ENCODE assay signal across 13 cellular contexts in genomic region chr2:20103514-20103913, GRCh38. TPM values are rescaled to one million over a fixed set of nuclear protein-coding genes. Genes with fewer than 3 reads are reported as not detected.
DNase-seq lines count a peak whose midpoint lies in the region; ATAC-seq and TF ChIP-seq lines count a peak whose summit lies in the region.
"Had no signal": no experiment of that assay in that cellular context is flagged by ENCODE, and none has a peak within 500 bp of the region (broad histone marks: within the 10 kb centered on the region; RNA-seq: fewer than 3 reads in every experiment).

No MANE protein-coding gene starts in this region.

- H3K9me3 Mint-ChIP-seq in neural progenitor cell, result peaks cover 6% of the 10 kb centered on the region
- H3K9me3 Mint-ChIP-seq: activated CD8-positive, alpha-beta T cell treated with anti-CD3 and anti-CD28 coated beads for 36 hours had no signal

- H3K36me3 ChIP-seq in brain microvascular endothelial cell (replicated peaks), result no peaks in the 10 kb centered on the region
- no peaks in the 10 kb centered on the region for H3K36me3 ChIP-seq in neural progenitor cell
- no peaks in the 10 kb centered on the region for H3K36me3 ChIP-seq in tibial artery
- H3K36me3 ChIP-seq: spleen, tibial nerve had no signal

- intact Hi-C loops in tibial artery (cut with DNase I; ENCODE audit: low total_unique reads), result no loop called here

- TF ChIP-seq CTCF in brain microvascular endothelial cell (IDR thresholded peaks at IDR 0.05; ENCODE audit: low read depth, low read length, missing control alignments) (peak; percentile 33), neural progenitor cell (IDR thresholded peaks at IDR 0.05) (peak; percentile 29), tibial artery (IDR thresholded peaks at IDR 0.05) (no peak)

- in situ Hi-C loops in brain microvascular endothelial cell (cut with HindIII; ENCODE audit: low pct_ligation_motif_present, low sequenced_read_pairs), result no loop called here

- no peak for ATAC-seq in GM18502 (IDR thresholded peaks at IDR 0.05; ENCODE audit: poor library complexity, unreplicated experiment)
- ATAC-seq: activated CD8-positive, alpha-beta T cell treated with anti-CD3 and anti-CD28 coated beads for 36 hours had no signal

- H3K4me2 ChIP-seq in neural progenitor cell, result no peak overlapping the region

- H3K27me3 Mint-ChIP-seq in neural progenitor cell (ENCODE audit: insufficient read depth, low read depth), result peaks cover 10% of the 10 kb centered on the region

- no peaks in the 10 kb centered on the region for H4K20me1 ChIP-seq in neural progenitor cell (ENCODE audit: low read depth)

- H2AFZ ChIP-seq in neural progenitor cell (replicated peaks), result no peak overlapping the region

- H3K9me3 ChIP-seq in neural progenitor cell (ENCODE audit: low read depth), result no peaks in the 10 kb centered on the region
- H3K9me3 ChIP-seq in tibial artery, result no peaks in the 10 kb centered on the region

- no peaks in the 10 kb centered on the region for H3K4me1 ChIP-seq in neural progenitor cell
- H3K4me1 ChIP-seq in tibial artery, result no peaks in the 10 kb centered on the region
- H3K4me1 ChIP-seq: tibial nerve had no signal

- H3K27ac ChIP-seq in brain microvascular endothelial cell (no peak overlapping the region), neural progenitor cell (no peak overlapping the region), tibial artery (no peak overlapping the region)
- H3K27ac ChIP-seq: spleen, tibial nerve had no signal

- H3K27me3 ChIP-seq in brain microvascular endothelial cell (replicated peaks) (no peaks in the 10 kb centered on the region), neural progenitor cell (peaks cover 11% of the 10 kb centered on the region), tibial artery (peaks cover 0 to 21% of the 10 kb centered on the region in 2 donors)

- H3K36me3 Mint-ChIP-seq in neural progenitor cell, result no peaks in the 10 kb centered on the region

- H3K79me2 ChIP-seq in neural progenitor cell (ENCODE audit: low read depth), result no peaks in the 10 kb centered on the region

- H3F3A ChIP-seq in neural progenitor cell (ENCODE audit: low read depth), result no peaks in the 10 kb centered on the region

- peaks cover 3% of the 10 kb centered on the region for H3K4me1 Mint-ChIP-seq in neural progenitor cell

- H3K9ac ChIP-seq in neural progenitor cell, result no peak overlapping the region

- H3K4me3 ChIP-seq in brain microvascular endothelial cell (ENCODE audit: low read depth, low read length) (no peak overlapping the region), neural progenitor cell (no peak overlapping the region), tibial artery (no peak overlapping the region)
- H3K4me3 ChIP-seq: spleen, tibial nerve had no signal

- no peak overlapping the region for H3K27ac Mint-ChIP-seq in neural progenitor cell
- H3K27ac Mint-ChIP-seq: activated CD8-positive, alpha-beta T cell treated with anti-CD3 and anti-CD28 coated beads for 36 hours had no signal

- H3K4me3 Mint-ChIP-seq in neural progenitor cell, result no peak overlapping the region
- H3K4me3 Mint-ChIP-seq: activated CD8-positive, alpha-beta T cell treated with anti-CD3 and anti-CD28 coated beads for 36 hours had no signal

- DNase-seq in DMS 273 (lab: John Stamatoyannopoulos, UW; ENCODE audit: unreplicated experiment) (peak; percentile 56), DMS 273 treated with DMSO at 0.1 percent for 48 hours (lab: John Stamatoyannopoulos, UW) (no peak), MV-4-11 (lab: John Stamatoyannopoulos, UW) (peak; percentile 53), brain microvascular endothelial cell (peak; percentile 25), neural progenitor cell (ENCODE audit: low spot score) (no peak), tibial artery (no peak)
- DNase-seq in activated effector memory CD4-positive, alpha-beta T cell treated with Interleukin-2 at 50 U/mL for 16 hours, result no peak
- DNase-seq: activated CD8-positive, alpha-beta T cell treated with anti-CD3 and anti-CD28 coated beads for 36 hours; islet precursor cell; NCI-H748 treated with DMSO at 0.1 percent for 48 hours; spleen had no signal

RNA-seq across cellular contexts. Expression of gene LAPTM4A, which starts 52.1 kb away (rescaled TPM):
- 170 and 205 TPM in 2 replicates for total RNA-seq in neural progenitor cell (ENCODE audit: low replicate concordance)

Comparison
In these comparisons a context has a peak if more than half of its experiments do, and no peak if none do; other contexts are left out.
1. DNase-seq: peak in DMS 273 (single experiment), MV-4-11 (single experiment) and brain microvascular endothelial cell (single experiment); none in DMS 273 treated with DMSO at 0.1 percent for 48 hours (single experiment), neural progenitor cell (single experiment), activated effector memory CD4-positive, alpha-beta T cell treated with Interleukin-2 at 50 U/mL for 16 hours (single experiment) and tibial artery (0 of 2).
2. CTCF ChIP-seq: peak in brain microvascular endothelial cell (single experiment) and neural progenitor cell (single experiment); none in tibial artery (0 of 2).